In genomic region chr15:74616996-74617395, GRCh38 we compare ENCODE assay signal across 8 cellular contexts. TPM values are rescaled to one million over a fixed set of nuclear protein-coding genes. Genes with fewer than 3 reads are reported as not detected.
DNase-seq lines count a peak whose midpoint lies in the region; ATAC-seq, FAIRE-seq and TF ChIP-seq lines count a peak whose summit lies in the region.

No MANE protein-coding gene starts in this region.

- POLR2A ChIA-PET in HepG2 (lab: Yijun Ruan, JAX), result interaction anchor here (1.6 to 6.9 kb wide), 4 partner anchors 18 to 76 kb away, joined by 3 to 52 read pairs (median 12); partner anchors contain the start of gene ARID3B

- H3K4me2 ChIP-seq in HepG2 (ENCODE audit: low read depth, low read length), result peak overlapping the region; percentile 85

- no peak overlapping the region for H2AFZ ChIP-seq in HepG2 (ENCODE audit: low read length)

- peak overlapping the region; percentile 99 for H3K9ac ChIP-seq in HepG2 (ENCODE audit: insufficient read depth, low read depth, low read length)

- no peaks in the 10 kb centered on the region for H3K9me3 ChIP-seq in adrenal gland (replicated peaks in 1 of 3)
- no peaks in the 10 kb centered on the region for H3K9me3 ChIP-seq in HepG2 (ENCODE audit: low read length)
- H3K9me3 ChIP-seq in tibial nerve, result no peaks in the 10 kb centered on the region

- BruUV-seq in HepG2 (replicated peaks; lab: Mats Ljungman, UMichigan), result no TSS peak

- no peak for TF ChIP-seq POLR2A in adrenal gland (IDR thresholded peaks at IDR 0.05)
- TF ChIP-seq POLR2A in HepG2 (IDR thresholded peaks at IDR 0.05; ENCODE audit: insufficient read depth in 1 of 2, low read depth in 2 of 2, low read length in 2 of 2), result no peak
- no peak for TF ChIP-seq POLR2A in tibial nerve (IDR thresholded peaks at IDR 0.05)

- DNase-seq in activated T-cell treated with anti-CD3 and anti-CD28 coated beads, Interleukin-2, amount 50 U/mL, for 4 hours, result no peak
- DNase-seq in activated T-cell treated with anti-CD3 and anti-CD28 coated beads, Interleukin-2, amount 50 U/mL, for 1 hour, result no peak
- no peak for DNase-seq in adrenal gland
- DNase-seq in HepG2 (ENCODE audit: low spot score), result no peak
- DNase-seq in tibial nerve (ENCODE audit: low spot score in 2 of 2), result no peak
- DNase-seq in GM13976 (ENCODE audit: low spot score), result no peak
- DNase-seq in SKM-1 treated with dmso at 0.1 percent for 144 hours (lab: John Stamatoyannopoulos, UW; ENCODE audit: unreplicated experiment), result no peak

- H3K4me1 ChIP-seq in adrenal gland (replicated peaks in 1 of 2), result peaks cover 18 to 44% of the 10 kb centered on the region in 2 donors
- peaks cover 39% of the 10 kb centered on the region for H3K4me1 ChIP-seq in HepG2 (ENCODE audit: insufficient read depth, low read length)
- H3K4me1 ChIP-seq in tibial nerve, result peaks cover 0 to 58% (median 33%) of the 10 kb centered on the region in 4 donors

- H3K4me3 Mint-ChIP-seq in activated T-cell treated with anti-CD3 and anti-CD28 coated beads, Interleukin-2, amount 50 U/mL, for 4 hours, result peak overlapping the region; percentile 93

- H3K27me3 ChIP-seq in adrenal gland, result no peaks in the 10 kb centered on the region
- H3K27me3 ChIP-seq in HepG2 (ENCODE audit: control insufficient read depth in 1 of 2, insufficient read depth in 2 of 2, low read length in 2 of 2), result peaks cover 0 to 11% of the 10 kb centered on the region in 2 experiments; a peak in 1 of 5 replicates
- H3K27me3 ChIP-seq in tibial nerve, result no peaks in the 10 kb centered on the region

- H3K27me3 Mint-ChIP-seq in activated T-cell treated with anti-CD3 and anti-CD28 coated beads, Interleukin-2, amount 50 U/mL, for 4 hours (ENCODE audit: low read depth), result no peaks in the 10 kb centered on the region

- CTCF ChIA-PET in HepG2 (lab: Yijun Ruan, JAX; ENCODE audit: low intra/inter-chr PET ratio, low total read pairs), result interaction anchor here (1.1 kb wide), 1 partner anchor 243 kb away, joined by 3 read pairs; no protein-coding TSS in a partner anchor

- no peak for TF ChIP-seq EP300 in HepG2 (IDR thresholded peaks at IDR 0.05; ENCODE audit: low read depth in 2 of 2, low read length in 2 of 2)
- TF ChIP-seq EP300 in HepG2 (CRISPR knock-in tag; IDR thresholded peaks at IDR 0.05; ENCODE audit: borderline replicate concordance), result no peak
- no peak for TF ChIP-seq EP300 in tibial nerve (IDR thresholded peaks at IDR 0.05)

- H3K4me3 ChIP-seq in adrenal gland (peak overlapping the region in 2 of 4 donors; percentile 60), HepG2 (replicated peaks in 1 of 3; ENCODE audit: insufficient read depth in 1 of 3, low read depth in 2 of 3, low read length in 3 of 3) (peak overlapping the region; percentile 90 to 100 (median 94)), tibial nerve (peak overlapping the region in 3 of 4 donors; percentile 74 to 100 (median 96))

- intact Hi-C loops in adrenal gland (cut with DNase I) (loop anchor here in 1 of 2 donors (10.0 kb wide), 1 partner anchor 72 kb away; the partner anchor contains the start of gene ARID3B), HepG2 (cut with micrococcal nuclease; ENCODE audit: unreplicated experiment) (loop anchor here (5.0 kb wide), 2 partner anchors 175 to 245 kb away; no protein-coding TSS in a partner anchor)

- H3K36me3 Mint-ChIP-seq in activated T-cell treated with anti-CD3 and anti-CD28 coated beads, Interleukin-2, amount 50 U/mL, for 4 hours (ENCODE audit: insufficient read depth), result peaks cover 19% of the 10 kb centered on the region

- peak overlapping the region; percentile 75 to 100 (median 98) for H3K27ac ChIP-seq in adrenal gland
- H3K27ac ChIP-seq in HepG2 (ENCODE audit: extremely low read length, insufficient read depth, low read length), result peak overlapping the region; percentile 93
- H3K27ac ChIP-seq in tibial nerve, result peak overlapping the region in 3 of 4 donors; percentile 94 to 99 (median 98)

- in situ Hi-C loops in HepG2 (cut with HindIII; ENCODE audit: extremely low pct_ligation_motif_present, low pct_unique_long_range_greater_than_20kb), result no loop called here
- in situ Hi-C loops in GM13976 (cut with MboI; ENCODE audit: low sequenced_read_pairs, unreplicated experiment), result no loop called here

- FAIRE-seq in HepG2 (lab: Jason Lieb, UNC), result no peak

- H3K9me3 Mint-ChIP-seq in activated T-cell treated with anti-CD3 and anti-CD28 coated beads, Interleukin-2, amount 50 U/mL, for 4 hours, result no peaks in the 10 kb centered on the region

- TF ChIP-seq CTCF in adrenal gland (IDR thresholded peaks at IDR 0.05), result no peak
- TF ChIP-seq CTCF in HepG2 (CRISPR knock-in tag; IDR thresholded peaks at IDR 0.05), result no peak
- TF ChIP-seq CTCF in tibial nerve (IDR thresholded peaks at IDR 0.05), result no peak
- no peak for TF ChIP-seq CTCF in GM13976 (IDR thresholded peaks at IDR 0.05; ENCODE audit: borderline replicate concordance, control extremely low read depth, extremely low read depth, insufficient read depth, missing control alignments)

- no peak for TF ChIP-seq RAD21 in HepG2 (CRISPR knock-in tag; IDR thresholded peaks at IDR 0.05)

- peaks cover 56% of the 10 kb centered on the region for H4K20me1 ChIP-seq in HepG2 (ENCODE audit: insufficient read depth, low read length)

- no peak for ATAC-seq in activated T-cell treated with anti-CD3 and anti-CD28 coated beads, Interleukin-2, amount 50 U/mL, for 4 hours
- ATAC-seq in HepG2 (no peak), HG03025 (IDR thresholded peaks at IDR 0.05; ENCODE audit: low FRiP score, unreplicated experiment) (no peak)

- H3K36me3 ChIP-seq in adrenal gland (replicated peaks in 1 of 2) (peaks cover 0 to 32% of the 10 kb centered on the region in 2 donors), HepG2 (replicated peaks in 1 of 2; ENCODE audit: control insufficient read depth in 1 of 2, insufficient read depth in 2 of 2, low read length in 2 of 2) (peaks cover 12 to 29% of the 10 kb centered on the region in 2 experiments), tibial nerve (peaks cover 0 to 33% (median 26%) of the 10 kb centered on the region in 3 donors)

- H3K4me1 Mint-ChIP-seq in activated T-cell treated with anti-CD3 and anti-CD28 coated beads, Interleukin-2, amount 50 U/mL, for 4 hours (ENCODE audit: low read depth), result peaks cover 54% of the 10 kb centered on the region

- peaks cover 50% of the 10 kb centered on the region for H3K79me2 ChIP-seq in HepG2 (ENCODE audit: insufficient read depth, low read length)

TF ChIP-seq in HepG2, 621 proteins besides CTCF, POLR2A, EP300 and RAD21:
- TF ChIP-seq ZMYM3 (CRISPR knock-in tag; IDR thresholded peaks at IDR 0.05), result no peak
- TF ChIP-seq, protein P1, sequence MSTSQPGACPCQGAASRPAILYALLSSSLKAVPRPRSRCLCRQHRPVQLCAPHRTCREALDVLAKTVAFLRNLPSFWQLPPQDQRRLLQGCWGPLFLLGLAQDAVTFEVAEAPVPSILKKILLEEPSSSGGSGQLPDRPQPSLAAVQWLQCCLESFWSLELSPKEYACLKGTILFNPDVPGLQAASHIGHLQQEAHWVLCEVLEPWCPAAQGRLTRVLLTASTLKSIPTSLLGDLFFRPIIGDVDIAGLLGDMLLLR (CRISPR knock-in tag; IDR thresholded peaks at IDR 0.05), result no peak
- TF ChIP-seq, protein P2, sequence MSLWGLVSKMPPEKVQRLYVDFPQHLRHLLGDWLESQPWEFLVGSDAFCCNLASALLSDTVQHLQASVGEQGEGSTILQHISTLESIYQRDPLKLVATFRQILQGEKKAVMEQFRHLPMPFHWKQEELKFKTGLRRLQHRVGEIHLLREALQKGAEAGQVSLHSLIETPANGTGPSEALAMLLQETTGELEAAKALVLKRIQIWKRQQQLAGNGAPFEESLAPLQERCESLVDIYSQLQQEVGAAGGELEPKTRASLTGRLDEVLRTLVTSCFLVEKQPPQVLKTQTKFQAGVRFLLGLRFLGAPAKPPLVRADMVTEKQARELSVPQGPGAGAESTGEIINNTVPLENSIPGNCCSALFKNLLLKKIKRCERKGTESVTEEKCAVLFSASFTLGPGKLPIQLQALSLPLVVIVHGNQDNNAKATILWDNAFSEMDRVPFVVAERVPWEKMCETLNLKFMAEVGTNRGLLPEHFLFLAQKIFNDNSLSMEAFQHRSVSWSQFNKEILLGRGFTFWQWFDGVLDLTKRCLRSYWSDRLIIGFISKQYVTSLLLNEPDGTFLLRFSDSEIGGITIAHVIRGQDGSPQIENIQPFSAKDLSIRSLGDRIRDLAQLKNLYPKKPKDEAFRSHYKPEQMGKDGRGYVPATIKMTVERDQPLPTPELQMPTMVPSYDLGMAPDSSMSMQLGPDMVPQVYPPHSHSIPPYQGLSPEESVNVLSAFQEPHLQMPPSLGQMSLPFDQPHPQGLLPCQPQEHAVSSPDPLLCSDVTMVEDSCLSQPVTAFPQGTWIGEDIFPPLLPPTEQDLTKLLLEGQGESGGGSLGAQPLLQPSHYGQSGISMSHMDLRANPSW (CRISPR knock-in tag; IDR thresholded peaks at IDR 0.05; ENCODE audit: borderline replicate concordance), result no peak
- no peak for TF ChIP-seq ZNF264 (CRISPR knock-in tag; IDR thresholded peaks at IDR 0.05)

RNA-seq across cellular contexts. Expression of gene CLK3, which starts 1.4 kb away (rescaled TPM):
- 10 to 100 TPM; 74.0 to 78.2 (median 74.8) TPM for total RNA-seq in activated T-cell treated with anti-CD3 and anti-CD28 coated beads, Interleukin-2, amount 50 U/mL, for 4 hours
- total RNA-seq in adrenal gland (100 to 1,000 TPM in 2 of 8 donors, 10 to 100 TPM in 6; 26.2 to 123 (median 59.8) TPM), HepG2 (2016; rRNA removed; fragmentation: Illumina TruSeq; extraction: Trizol) (31.4 and 41.5 TPM in 2 replicates), tibial nerve (100 to 1,000 TPM; 130 to 181 (median 138) TPM)
- polyA plus RNA-seq in adrenal gland (100 to 1,000 TPM in 2 of 3 donors, 10 to 100 TPM in 1; 71.2 to 160 (median 123) TPM), HepG2 (2011; rRNA removed) (82.0 and 89.1 TPM in 2 replicates)
- total RNA-seq in HepG2 (2016; cell fraction: cytosol; rRNA removed; fragmentation: Illumina TruSeq; extraction: Trizol; ENCODE audit: low read depth), result 21.2 TPM in 2 replicates
- total RNA-seq in HepG2 (2016; cell fraction: insoluble cytoplasmic fraction; rRNA removed; fragmentation: Illumina TruSeq; extraction: Trizol), result 29.0 and 39.7 TPM in 2 replicates
- 19.8 and 21.9 TPM in 2 replicates for total RNA-seq in HepG2 (2016; cell fraction: membrane; rRNA removed; fragmentation: Illumina TruSeq; extraction: Trizol)
- 49.0 and 49.2 TPM in 2 replicates for total RNA-seq in HepG2 (2016; cell fraction: nucleus; rRNA removed; fragmentation: Illumina TruSeq; extraction: Trizol)
- 59.3 and 68.4 TPM in 2 replicates for polyA plus RNA-seq in HepG2 (2011; cell fraction: cytosol; rRNA removed)
- 264 and 302 TPM in 2 replicates for polyA plus RNA-seq in HepG2 (2011; cell fraction: nucleus; rRNA removed)
- polyA plus RNA-seq in HepG2 (2012), result 34.0 and 40.7 TPM in 2 replicates
- 8.0 and 8.4 TPM in 2 replicates for polyA plus RNA-seq in HepG2 (2016; cell fraction: cytosol; fragmentation: Illumina TruSeq; extraction: Trizol; ENCODE audit: low read depth)
- polyA plus RNA-seq in HepG2 (2016; cell fraction: insoluble cytoplasmic fraction; fragmentation: Illumina TruSeq; extraction: Trizol; ENCODE audit: low read depth), result 33.8 and 35.7 TPM in 2 replicates
- polyA plus RNA-seq in HepG2 (2016; cell fraction: membrane; fragmentation: Illumina TruSeq; extraction: Trizol; ENCODE audit: low read depth), result 11.6 and 14.5 TPM in 2 replicates
- 101 and 109 TPM in 2 replicates for polyA plus RNA-seq in HepG2 (2016; cell fraction: nucleus; fragmentation: Illumina TruSeq; extraction: Trizol; ENCODE audit: insufficient read depth, low read depth)
- 181 and 249 TPM in 2 replicates for polyA minus RNA-seq in HepG2 (2011; rRNA and poly(A)+ RNA removed; ENCODE audit: low replicate concordance)
- 23.0 and 27.8 TPM in 2 replicates for polyA minus RNA-seq in HepG2 (2011; cell fraction: cytosol; rRNA and poly(A)+ RNA removed)
- 142 and 155 TPM in 2 replicates for polyA minus RNA-seq in HepG2 (2011; cell fraction: nucleus; rRNA and poly(A)+ RNA removed)
